ENCODE assay signal across 34 cellular contexts in the genomic region with DNA sequence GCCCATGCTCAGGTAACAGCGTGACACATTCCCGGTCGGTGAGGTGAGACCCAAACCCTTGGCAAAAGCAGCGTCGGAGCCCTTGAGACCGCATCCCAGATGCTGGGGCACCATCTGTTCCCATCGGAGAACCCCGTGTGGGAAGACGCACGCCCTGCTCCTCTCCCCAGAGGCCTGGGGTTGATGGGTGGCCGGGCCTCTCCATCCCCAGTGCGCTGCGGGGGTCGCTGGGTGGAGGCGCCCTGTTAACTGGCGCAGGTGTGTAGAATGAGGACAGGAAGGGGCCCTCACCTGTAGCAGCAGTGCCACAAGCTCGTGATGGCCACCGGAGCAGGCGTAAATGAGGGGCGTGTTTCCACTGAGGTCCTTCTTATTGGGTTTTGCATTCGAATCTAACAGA.
"Had no signal": no experiment of that assay in that cellular context is flagged by ENCODE, and none has a peak within 500 bp of the region (broad histone marks: within the 10 kb centered on the region; RNA-seq: fewer than 3 reads in every experiment).

No MANE protein-coding gene starts in this region.

- H3K4me3 ChIP-seq: adrenal gland, body of pancreas, breast epithelium had no signal

- H3K9me3 ChIP-seq: adrenal gland, body of pancreas, breast epithelium had no signal

- DNase-seq: activated B cell treated with CpG ODN at 0.5 μM for 24 hours; activated CD4-positive, alpha-beta memory T cell treated with anti-CD3 and anti-CD28 coated beads for 36 hours; activated CD4-positive, alpha-beta T cell treated with anti-CD3 and anti-CD28 coated beads for 4 hours; activated CD4-positive, alpha-beta T cell treated with anti-CD3 and anti-CD28 coated beads, Interleukin-2, amount 10 ng/mL, durations not matched to agents 24 days and 14 days; activated CD4-positive, alpha-beta T cell treated with anti-CD3 and anti-CD28 coated beads, Interleukin-2, amount 50 U/mL, for 1 hour; activated CD4-positive, alpha-beta T cell treated with anti-CD3 and anti-CD28 coated beads, Interleukin-2, amount 50 U/mL, for 4 hours; activated CD4-positive, CD25-positive, alpha-beta regulatory T cell treated with anti-CD3 and anti-CD28 coated beads, Interleukin-2, amount 50 U/mL, for 72 hours; activated CD8-positive, alpha-beta memory T cell treated with anti-CD3 and anti-CD28 coated beads, Interleukin-2, amount 50 U/mL, for 4 hours; activated CD8-positive, alpha-beta T cell treated with anti-CD3 and anti-CD28 coated beads for 36 hours; activated effector memory CD4-positive, alpha-beta T cell treated with anti-CD3 and anti-CD28 coated beads, Interleukin-2, amount 50 U/mL, for 16 hours; activated gamma-delta T cell treated with Interleukin-2 at 50 U/mL for 16 hours; activated naive CD4-positive, alpha-beta T cell; activated naive CD4-positive, alpha-beta T cell treated with anti-CD3 and anti-CD28 coated beads for 36 hours; activated naive CD4-positive, alpha-beta T cell treated with anti-CD3 and anti-CD28 coated beads, Interleukin-2, amount 50 U/mL, for 16 hours; activated naive CD8-positive, alpha-beta T cell treated with anti-CD3 and anti-CD28 coated beads for 36 hours; activated T-cell treated with anti-CD3 and anti-CD28 coated beads for 4 hours; activated T-cell treated with anti-CD3 and anti-CD28 coated beads, Interleukin-2, amount 50 U/mL, for 1 hour; activated T-cell treated with anti-CD3 and anti-CD28 coated beads, Interleukin-2, amount 50 U/mL, for 4 hours; activated T-cell treated with anti-CD3 and anti-CD28 coated beads, Interleukin-2, amount 50 U/mL, for 72 hours; amniotic stem cell; aorta; body of pancreas; brain microvascular endothelial cell; central memory CD4-positive, alpha-beta T cell; T-cell; T-helper 2 cell; T-helper 9 cell had no signal

- FAIRE-seq: astrocyte, TTC549 had no signal

- H3K27ac ChIP-seq: adrenal gland, body of pancreas, brain microvascular endothelial cell, breast epithelium, VCaP had no signal

- ATAC-seq: activated CD8-positive, alpha-beta T cell treated with anti-CD3 and anti-CD28 coated beads for 36 hours; activated naive CD4-positive, alpha-beta T cell treated with anti-CD3 and anti-CD28 coated beads, Interleukin-2, amount 50 U/mL, for 72 hours; activated T-cell treated with anti-CD3 and anti-CD28 coated beads, Interleukin-2, amount 50 U/mL, for 4 hours; activated T-cell treated with anti-CD3 and anti-CD28 coated beads, Interleukin-2, amount 50 U/mL, for 72 hours; activated T-helper 17 cell treated with anti-CD3 and anti-CD28 coated beads, Interleukin-2, amount 50 U/mL, for 72 hours; body of pancreas; T-cell had no signal

- H3K4me1 ChIP-seq: adrenal gland, body of pancreas, breast epithelium had no signal

- H3K27me3 ChIP-seq: adrenal gland, body of pancreas, brain microvascular endothelial cell, breast epithelium had no signal
